8 cellular contexts compared by ENCODE assay signal in the genomic region with DNA sequence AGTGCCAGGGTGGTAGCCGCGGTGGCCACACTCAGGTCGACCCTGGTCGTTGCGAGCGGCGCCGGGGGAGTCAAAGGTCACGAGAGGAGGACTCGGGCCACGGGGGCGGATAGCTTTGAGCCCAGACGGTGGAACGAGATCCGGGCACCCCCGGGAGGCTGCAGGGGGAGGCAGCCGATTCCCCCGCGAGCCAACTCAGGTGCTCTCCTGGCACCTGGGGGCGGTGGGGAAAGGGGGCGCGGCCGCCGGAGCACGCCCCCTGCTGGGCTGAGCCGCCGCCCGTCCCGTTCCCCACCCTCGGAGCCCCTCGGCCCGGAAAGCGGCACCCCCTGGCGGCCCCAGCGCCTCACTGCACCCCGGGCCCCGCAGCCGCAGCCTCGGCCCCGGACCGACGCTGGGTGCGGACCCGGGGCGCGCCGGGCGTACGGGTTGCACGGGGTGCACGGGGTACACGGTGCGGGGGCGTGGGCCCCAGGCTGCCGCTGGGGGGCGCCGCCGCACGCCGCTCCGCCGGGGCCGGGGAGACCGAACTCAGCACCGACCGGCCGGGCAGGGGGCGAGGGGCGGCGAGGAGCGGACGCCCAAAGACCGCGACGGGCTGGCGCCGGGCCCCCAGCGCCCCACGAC. TPM values are rescaled to one million over a fixed set of nuclear protein-coding genes. Genes with fewer than 3 reads are reported as not detected.
DNase-seq lines count a peak whose midpoint lies in the region; ATAC-seq and TF ChIP-seq lines count a peak whose summit lies in the region.

No MANE protein-coding gene starts in this region.

- peak overlapping the region; percentile 61 for H3K9ac ChIP-seq in HUES64 (ENCODE audit: low read depth, low read length)

- H3K27me3 ChIP-seq in HUES64 (ENCODE audit: insufficient read depth, low read length) = no peaks in the 10 kb centered on the region

- H3K27ac ChIP-seq in HUES64 (ENCODE audit: low read depth, low read length) (no peak overlapping the region), angular gyrus (ENCODE audit: low read depth, low read length) (peak overlapping the region; percentile 56)

- H3K27ac Mint-ChIP-seq in CD14-positive monocyte = no peak overlapping the region

- DNase-seq in CD14-positive monocyte (ENCODE audit: low spot score) (no peak), T-helper 1 cell (peak; percentile 66 to 79 (median 75)), hepatic stellate cell (ENCODE audit: low spot score) (peak; percentile 85), retinal pigment epithelial cell (ENCODE audit: low read depth) (no peak), cerebellar nuclear complex (lab: John Stamatoyannopoulos, UW) (no peak)

- H3K9me3 Mint-ChIP-seq in CD14-positive monocyte = no peaks in the 10 kb centered on the region

- intact Hi-C loops in CD14-positive monocyte (cut with micrococcal nuclease) = loop anchor here in 1 of 2 donors (2.0 kb wide), 1 partner anchor 14 kb away; no protein-coding TSS in a partner anchor

- H3K4me1 ChIP-seq in HUES64 (ENCODE audit: insufficient read depth, low read length) = peaks cover 12% of the 10 kb centered on the region; the same call in 1 of the 2 replicates

- WGBS in HUES64 = 1% methylated on average over 79 of the region's 79 CpGs

- peaks cover 11 to 19% (median 16%) of the 10 kb centered on the region in 3 donors for H3K27me3 Mint-ChIP-seq in CD14-positive monocyte (ENCODE audit: low read depth in 3 of 3)

- TF ChIP-seq CTCF in CD14-positive monocyte (IDR thresholded peaks at IDR 0.05) (peak; percentile 98), retinal pigment epithelial cell (conservative IDR thresholded peaks at IDR 0.05; ENCODE audit: low read depth, low read length) (peak; percentile 73)

- H3K4me3 Mint-ChIP-seq in CD14-positive monocyte = peak overlapping the region; percentile 75 to 87

- peaks cover 0 to 3% of the 10 kb centered on the region in 2 donors for H3K36me3 Mint-ChIP-seq in CD14-positive monocyte

- 0 out of 2 replicates have a peak, but pooled peaks cover 2% of the 10 kb centered on the region for H3K36me3 ChIP-seq in HUES64 (ENCODE audit: insufficient read depth, low read length)

- H3K9me3 ChIP-seq in HUES64 (ENCODE audit: insufficient read depth, low read depth, low read length) = no peaks in the 10 kb centered on the region

- ATAC-seq in GM19397 (IDR thresholded peaks at IDR 0.05; ENCODE audit: unreplicated experiment) = peak; percentile 47

- H3K4me3 ChIP-seq in HUES64 (ENCODE audit: low read length) (peak overlapping the region; percentile 76), retinal pigment epithelial cell (ENCODE audit: low read length) (peak overlapping the region; percentile 53)

- H3K4me1 Mint-ChIP-seq in CD14-positive monocyte = peaks cover 12% of the 10 kb centered on the region

RNA-seq across cellular contexts. Expression of a gene that starts 0.5 kb away (rescaled TPM):
- polyA plus RNA-seq in CD14-positive monocyte = not detected
- 2.1 TPM for polyA plus RNA-seq in HUES64 (2013, experiment 1 of 2)
- 2.8 TPM for polyA plus RNA-seq in HUES64 (2013, experiment 2 of 2)

RNA-seq across cellular contexts. Expression of a gene that starts 4.2 kb away (rescaled TPM):
- polyA plus RNA-seq in CD14-positive monocyte = 10 to 100 TPM; 23.8 to 26.3 TPM
- 15.6 TPM for polyA plus RNA-seq in HUES64 (2013, experiment 1 of 2)
- polyA plus RNA-seq in HUES64 (2013, experiment 2 of 2) = 19.4 TPM

RNA-seq across cellular contexts. Expression of a gene that starts 19.2 kb away (rescaled TPM):
- polyA plus RNA-seq in CD14-positive monocyte = under 1 TPM in 1 of 2 donors, not detected in 1; 0.40 TPM
- polyA plus RNA-seq in HUES64 (2013, experiment 1 of 2) = not detected
- polyA plus RNA-seq in HUES64 (2013, experiment 2 of 2) = 0.38 TPM

RNA-seq across cellular contexts. Expression of a gene that starts 46.9 kb away (rescaled TPM):
- polyA plus RNA-seq in CD14-positive monocyte = 10 to 100 TPM in 1 of 2 donors, 1 to 10 TPM in 1; 8.1 to 14.6 TPM
- 27.4 TPM for polyA plus RNA-seq in HUES64 (2013, experiment 1 of 2)
- 41.0 TPM for polyA plus RNA-seq in HUES64 (2013, experiment 2 of 2)

RNA-seq across cellular contexts. Expression of a gene that starts 53.6 kb away (rescaled TPM):
- 1 to 10 TPM; 2.9 to 3.3 TPM for polyA plus RNA-seq in CD14-positive monocyte
- polyA plus RNA-seq in HUES64 (2013, experiment 1 of 2) = 40.5 TPM
- 36.3 TPM for polyA plus RNA-seq in HUES64 (2013, experiment 2 of 2)

Comparison
In these comparisons a context has a peak if more than half of its experiments do, and no peak if none do; other contexts are left out.
1. DNase-seq: peak in T-helper 1 cell (5 of 5) and hepatic stellate cell (single experiment); none in CD14-positive monocyte (single experiment), retinal pigment epithelial cell (single experiment) and cerebellar nuclear complex (0 of 2).